Comparison of ENCODE assay signal across 8 cellular contexts in genomic region chr14:77141592-77142288, GRCh38. TPM values are rescaled to one million over a fixed set of nuclear protein-coding genes. Genes with fewer than 3 reads are reported as not detected.
A peak's percentile ranks its signal among the peaks of the same experiment; 100 is the strongest.
DNase-seq lines count a peak whose midpoint lies in the region; ATAC-seq and TF ChIP-seq lines count a peak whose summit lies in the region.
"Had no signal": no experiment of that assay in that cellular context is flagged by ENCODE, and none has a peak within 500 bp of the region (broad histone marks: within the 10 kb centered on the region; RNA-seq: fewer than 3 reads in every experiment).

Gene ZDHHC22, minus strand, starts transcription at chr14:77141791. Its CDS starts 2,053 bp downstream, at chr14:77139738.

- peaks cover 11% of the 10 kb centered on the region for H3K4me1 ChIP-seq in SJSA1 (replicated peaks)

- H3K9me3 Mint-ChIP-seq in HFFc6: no peaks in the 10 kb centered on the region
- no peaks in the 10 kb centered on the region for H3K9me3 Mint-ChIP-seq in stimulated activated memory B cell treated with anti-CD40 and anti-IgM and Interleukin-4, amounts not matched to agents 10 μg/mL and 1 μg/mL and 100 μg/mL, for 72 hours

- H3K4me3 Mint-ChIP-seq in HFFc6: peak within 1 kb of the TSS; percentile 48; the same call in 1 of the 2 replicates
- peak within 1 kb of the TSS; percentile 56 for H3K4me3 Mint-ChIP-seq in stimulated activated memory B cell treated with anti-CD40 and anti-IgM and Interleukin-4, amounts not matched to agents 10 μg/mL and 1 μg/mL and 100 μg/mL, for 72 hours

- H3K4me3 ChIP-seq in SJSA1: peak within 1 kb of the TSS; percentile 19

- peaks cover 47% of the 10 kb centered on the region for H3K27me3 Mint-ChIP-seq in HFFc6 (ENCODE audit: insufficient read depth)
- peaks cover 86% of the 10 kb centered on the region for H3K27me3 Mint-ChIP-seq in stimulated activated memory B cell treated with anti-CD40 and anti-IgM and Interleukin-4, amounts not matched to agents 10 μg/mL and 1 μg/mL and 100 μg/mL, for 72 hours

- H3K9me3 ChIP-seq in SJSA1 (replicated peaks): no peaks in the 10 kb centered on the region

- DNase-seq in HFFc6 (no peak), SJSA1 (ENCODE audit: low read depth in 1 of 2, low spot score in 2 of 2) (no peak), hippocampal formation (lab: John Stamatoyannopoulos, UW) (peak; percentile 43 to 44), NAMALWA (ENCODE audit: low spot score) (no peak)

- H3K36me3 ChIP-seq in SJSA1: no peaks in the 10 kb centered on the region

- H3K27ac ChIP-seq in SJSA1: no peak within 1 kb of the TSS

- TF ChIP-seq CTCF in HFFc6 (IDR thresholded peaks at IDR 0.05): no peak

- no peak within 1 kb of the TSS for H3K27ac Mint-ChIP-seq in HFFc6
- H3K27ac Mint-ChIP-seq in stimulated activated memory B cell treated with anti-CD40 and anti-IgM and Interleukin-4, amounts not matched to agents 10 μg/mL and 1 μg/mL and 100 μg/mL, for 72 hours: no peak within 1 kb of the TSS

- peaks cover 54% of the 10 kb centered on the region for H3K27me3 ChIP-seq in SJSA1 (replicated peaks)

- no peaks in the 10 kb centered on the region for H3K36me3 Mint-ChIP-seq in HFFc6 (ENCODE audit: low read depth)
- H3K36me3 Mint-ChIP-seq in stimulated activated memory B cell treated with anti-CD40 and anti-IgM and Interleukin-4, amounts not matched to agents 10 μg/mL and 1 μg/mL and 100 μg/mL, for 72 hours: no peaks in the 10 kb centered on the region

- no peak for ATAC-seq in stimulated activated memory B cell treated with anti-CD40 and anti-IgM and Interleukin-4, amounts not matched to agents 10 μg/mL and 1 μg/mL and 100 μg/mL, for 72 hours
- ATAC-seq in GM18858 (IDR thresholded peaks at IDR 0.05; ENCODE audit: unreplicated experiment) (no peak), GM21576 (IDR thresholded peaks at IDR 0.05; ENCODE audit: unreplicated experiment) (no peak)

- H3K4me1 Mint-ChIP-seq in HFFc6 (ENCODE audit: low read depth): peaks cover 7% of the 10 kb centered on the region; the same call in 1 of the 2 replicates
- peaks cover 36% of the 10 kb centered on the region for H3K4me1 Mint-ChIP-seq in stimulated activated memory B cell treated with anti-CD40 and anti-IgM and Interleukin-4, amounts not matched to agents 10 μg/mL and 1 μg/mL and 100 μg/mL, for 72 hours

RNA-seq across cellular contexts. Expression of gene ZDHHC22, which starts in this region (rescaled TPM):
- not detected for total RNA-seq in HFFc6 (2021; fragmentation: NEBNext Ultra II Directional; extraction: Animal tissue kit (Norgen Biotek cat#: 25700))
- total RNA-seq in SJSA1 (2014; rRNA removed; shearing (Covaris generic)): 0.03 TPM in 1 of 2 replicates, not detected in the other
- total RNA-seq: lung microvascular endothelial cell had no signal

Comparison
In these comparisons a context has a peak if more than half of its experiments do, and no peak if none do; other contexts are left out.
1. DNase-seq: peak in hippocampal formation (2 of 2); none in HFFc6 (single experiment), SJSA1 (0 of 2) and NAMALWA (single experiment).